In the genomic region with DNA sequence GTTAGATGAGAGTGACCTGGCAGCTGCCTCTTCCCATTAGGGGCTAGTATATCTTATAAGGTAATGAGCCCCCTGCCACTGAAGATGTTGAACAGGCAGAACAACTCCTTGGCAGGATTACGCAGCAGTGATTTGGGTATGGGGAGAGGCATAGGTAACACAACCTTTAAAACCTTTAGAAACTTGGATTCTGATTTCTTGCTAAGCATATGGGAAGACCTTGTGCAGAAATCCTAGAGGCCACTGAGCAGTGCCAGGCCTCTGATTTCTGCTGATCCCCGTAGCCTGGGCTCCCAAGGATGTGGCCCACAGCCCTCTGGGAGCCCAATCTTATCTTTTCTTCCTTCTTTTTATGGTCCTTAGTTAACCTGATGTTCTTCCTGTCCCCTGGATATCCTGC, we compare ENCODE assay signal across 30 cellular contexts.
"Had no signal": no experiment of that assay in that cellular context is flagged by ENCODE, and none has a peak within 500 bp of the region (broad histone marks: within the 10 kb centered on the region; RNA-seq: fewer than 3 reads in every experiment).

No MANE protein-coding gene starts in this region.

- H3K4me3 ChIP-seq: ascending aorta, breast epithelium, cardiac muscle cell, colonic mucosa, esophagus squamous epithelium, gastroesophageal sphincter had no signal

- H3K9me3 Mint-ChIP-seq: activated naive CD4-positive, alpha-beta T cell treated with anti-CD3 and anti-CD28 coated beads for 36 hours; activated naive CD4-positive, alpha-beta T cell treated with anti-CD3 and anti-CD28 coated beads, Interleukin-2, amount 50 U/mL, for 24 hours; activated naive CD8-positive, alpha-beta T cell treated with anti-CD3 and anti-CD28 coated beads, Interleukin-2, amount 50 U/mL, for 24 hours; activated T-cell treated with anti-CD3 and anti-CD28 coated beads, Interleukin-2, amount 50 U/mL, for 4 hours; T-helper 2 cell treated with Interferon-gamma antibody and Interleukin-4, amounts not matched to agents 5 μg/mL and 100 μg/mL, for 36 hours had no signal

- H3K4me3 Mint-ChIP-seq: activated B cell treated with CpG ODN at 0.5 μM for 24 hours; activated CD8-positive, alpha-beta T cell treated with anti-CD3 and anti-CD28 coated beads for 36 hours; activated naive CD4-positive, alpha-beta T cell treated with anti-CD3 and anti-CD28 coated beads for 36 hours; activated naive CD4-positive, alpha-beta T cell treated with anti-CD3 and anti-CD28 coated beads, Interleukin-2, amount 50 U/mL, for 24 hours; activated naive CD8-positive, alpha-beta T cell treated with anti-CD3 and anti-CD28 coated beads for 36 hours; activated naive CD8-positive, alpha-beta T cell treated with anti-CD3 and anti-CD28 coated beads, Interleukin-2, amount 50 U/mL, for 24 hours; activated T-cell treated with anti-CD3 and anti-CD28 coated beads, Interleukin-2, amount 50 U/mL, for 4 hours; activated T-helper 17 cell treated with anti-CD3 and anti-CD28 coated beads, Interleukin-2, amount 50 U/mL, for 72 hours; brain; T-helper 17 cell; T-helper 2 cell treated with Interferon-gamma antibody and Interleukin-4, amounts not matched to agents 5 μg/mL and 100 μg/mL, for 36 hours had no signal

- H3K27ac Mint-ChIP-seq: activated B cell treated with CpG ODN at 0.5 μM for 24 hours; activated CD8-positive, alpha-beta T cell treated with anti-CD3 and anti-CD28 coated beads for 36 hours; activated naive CD4-positive, alpha-beta T cell treated with anti-CD3 and anti-CD28 coated beads for 36 hours; activated naive CD4-positive, alpha-beta T cell treated with anti-CD3 and anti-CD28 coated beads, Interleukin-2, amount 50 U/mL, for 24 hours; activated naive CD8-positive, alpha-beta T cell treated with anti-CD3 and anti-CD28 coated beads for 36 hours; activated T-helper 17 cell treated with anti-CD3 and anti-CD28 coated beads, Interleukin-2, amount 50 U/mL, for 72 hours; T-helper 17 cell; T-helper 2 cell treated with Interferon-gamma antibody and Interleukin-4, amounts not matched to agents 5 μg/mL and 100 μg/mL, for 36 hours had no signal

- H3K36me3 Mint-ChIP-seq: activated naive CD4-positive, alpha-beta T cell treated with anti-CD3 and anti-CD28 coated beads, Interleukin-2, amount 50 U/mL, for 24 hours; activated naive CD8-positive, alpha-beta T cell treated with anti-CD3 and anti-CD28 coated beads for 36 hours had no signal

- H3K27ac ChIP-seq: breast epithelium, cardiac muscle cell, colonic mucosa, esophagus squamous epithelium, gastroesophageal sphincter, WERI-Rb-1 had no signal

- H3K27me3 Mint-ChIP-seq: brain had no signal

- H3K9me3 ChIP-seq: ascending aorta, breast epithelium, colonic mucosa, esophagus squamous epithelium had no signal

- H3K4me1 Mint-ChIP-seq: activated B cell treated with CpG ODN at 0.5 μM for 24 hours; activated naive CD4-positive, alpha-beta T cell treated with anti-CD3 and anti-CD28 coated beads, Interleukin-2, amount 50 U/mL, for 24 hours; activated naive CD8-positive, alpha-beta T cell treated with anti-CD3 and anti-CD28 coated beads for 36 hours; activated naive CD8-positive, alpha-beta T cell treated with anti-CD3 and anti-CD28 coated beads, Interleukin-2, amount 50 U/mL, for 24 hours; activated T-helper 17 cell treated with anti-CD3 and anti-CD28 coated beads, Interleukin-2, amount 50 U/mL, for 72 hours; T-helper 17 cell had no signal

- DNase-seq: activated B cell treated with CpG ODN at 0.5 μM for 24 hours; activated CD4-positive, alpha-beta T cell treated with anti-CD3 and anti-CD28 coated beads for 48 hours; activated CD4-positive, alpha-beta T cell treated with anti-CD3 and anti-CD28 coated beads, Interleukin-2, amount 50 U/mL, for 1 hour; activated CD4-positive, alpha-beta T cell treated with anti-CD3 and anti-CD28 coated beads, Interleukin-2, amount 50 U/mL, for 48 hours; activated CD8-positive, alpha-beta memory T cell treated with anti-CD3 and anti-CD28 coated beads for 24 hours; activated CD8-positive, alpha-beta T cell treated with anti-CD3 and anti-CD28 coated beads for 36 hours; activated effector memory CD4-positive, alpha-beta T cell treated with Interleukin-2 at 50 U/mL for 16 hours; activated gamma-delta T cell treated with Interleukin-2 at 50 U/mL for 16 hours; activated naive CD4-positive, alpha-beta T cell treated with anti-CD3 and anti-CD28 coated beads for 36 hours; activated naive CD8-positive, alpha-beta T cell treated with anti-CD3 and anti-CD28 coated beads for 36 hours; activated naive CD8-positive, alpha-beta T cell treated with anti-CD3 and anti-CD28 coated beads, Interleukin-2, amount 50 U/mL, for 24 hours; activated T-cell treated with anti-CD3 and anti-CD28 coated beads, Interleukin-2, amount 50 U/mL, for 4 hours; central memory CD4-positive, alpha-beta T cell; cerebellar nuclear complex; colonic mucosa; effector CD8-positive, alpha-beta T cell; esophagus squamous epithelium; foreskin melanocyte; T-helper 1 cell; T-helper 17 cell; T1000; WERI-Rb-1 had no signal

- H3K4me1 ChIP-seq: breast epithelium, colonic mucosa, esophagus squamous epithelium, gastroesophageal sphincter had no signal

- H3K36me3 ChIP-seq: breast epithelium, cardiac muscle cell, colonic mucosa, esophagus squamous epithelium had no signal

- H3K27me3 ChIP-seq: ascending aorta, breast epithelium, colonic mucosa, esophagus squamous epithelium, gastroesophageal sphincter had no signal
